Comparison of ENCODE assay signal across 1 cellular context in the genomic region with DNA sequence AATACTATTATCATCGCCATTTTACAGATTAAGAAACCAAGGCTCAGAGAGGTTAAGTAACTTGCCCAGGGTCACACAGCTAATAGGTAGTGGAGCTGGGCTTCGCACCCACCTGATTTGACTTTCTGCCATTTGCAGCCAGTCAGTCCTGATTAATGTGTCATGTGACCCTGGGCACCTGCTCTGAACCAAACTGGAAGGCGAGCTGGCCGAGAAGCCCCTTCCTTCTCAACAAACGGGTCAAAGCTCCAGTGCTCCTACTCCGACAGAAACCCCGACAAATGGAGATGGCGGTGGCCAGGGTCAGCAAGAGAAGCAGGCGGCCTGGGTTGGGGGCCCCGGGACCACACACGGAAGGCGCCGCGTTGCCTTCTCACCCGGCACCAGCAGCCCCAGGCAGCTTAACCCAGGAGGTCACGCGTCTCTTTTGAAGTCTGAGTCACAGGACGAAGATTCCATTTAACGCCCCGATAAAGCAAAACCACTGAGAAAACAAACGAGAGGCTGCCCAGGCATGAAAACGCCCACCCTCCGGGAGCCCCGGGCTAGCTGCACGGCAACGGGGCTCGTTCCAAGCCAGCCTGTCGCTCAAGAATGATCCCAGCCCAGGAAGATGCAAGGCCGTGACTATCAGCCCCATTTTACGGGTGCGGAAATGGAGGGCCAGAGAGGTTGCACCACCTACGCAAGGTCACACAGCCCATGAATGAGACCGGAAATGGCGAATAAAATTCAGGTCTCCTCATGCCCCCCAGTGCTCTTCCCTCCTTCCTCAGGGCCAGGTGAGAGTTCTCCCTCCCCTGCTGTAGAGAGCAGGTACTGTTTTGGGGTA.
TF ChIP-seq lines count a peak whose summit lies in the region.

No MANE protein-coding gene starts in this region.

TF ChIP-seq in endothelial cell of umbilical vein, 7 proteins besides CTCF, POLR2A, EP300 and RAD21 (continued from another document):
- TF ChIP-seq EZH2 (IDR thresholded peaks at IDR 0.05; ENCODE audit: borderline replicate concordance, low read depth, low read length, severe bottlenecking) (no peak), FOS (IDR thresholded peaks at IDR 0.05; ENCODE audit: borderline replicate concordance, insufficient read depth, low read length) (no peak), MYC (IDR thresholded peaks at IDR 0.05; ENCODE audit: low read depth, low read length) (no peak)
